In genomic region chr18:9643549-9643948, GRCh38 we compare ENCODE assay signal across 10 cellular contexts. TPM values are rescaled to one million over a fixed set of nuclear protein-coding genes. Genes with fewer than 3 reads are reported as not detected.
DNase-seq lines count a peak whose midpoint lies in the region; ATAC-seq, FAIRE-seq and TF ChIP-seq lines count a peak whose summit lies in the region.
"Had no signal": no experiment of that assay in that cellular context is flagged by ENCODE, and none has a peak within 500 bp of the region (broad histone marks: within the 10 kb centered on the region; RNA-seq: fewer than 3 reads in every experiment).

No MANE protein-coding gene starts in this region.

- no peak overlapping the region for H3K9ac ChIP-seq in kidney (ENCODE audit: low read length in 2 of 2)

- intact Hi-C loops in Right ventricle myocardium inferior (cut with DNase I) (no loop called here), cardiac septum (cut with DNase I) (no loop called here), kidney (cut with DNase I) (no loop called here)

- no peak for TF ChIP-seq POLR2A in GM18505 (IDR thresholded peaks at IDR 0.05; ENCODE audit: borderline replicate concordance, extremely low read depth, insufficient read depth, insufficient read length)

- no peak for DNase-seq in Right ventricle myocardium inferior (ENCODE audit: missing footprints)
- no peak for DNase-seq in cardiac septum (ENCODE audit: low spot score)
- peak; percentile 58 for DNase-seq in brain pericyte (ENCODE audit: low read depth, low spot score)
- DNase-seq in kidney: no peak
- no peak for DNase-seq in CD1c-positive myeloid dendritic cell (ENCODE audit: extremely low spot score)
- no peak for DNase-seq in D341Med (ENCODE audit: low spot score)
- DNase-seq in GM19239 (ENCODE audit: insufficient read length, low spot score): no peak
- DNase-seq: CD8-positive, alpha-beta memory T cell had no signal

- TF ChIP-seq CTCF in kidney (IDR thresholded peaks at IDR 0.05; ENCODE audit: borderline replicate concordance, extremely low read depth, insufficient read depth): no peak

- ATAC-seq in Right ventricle myocardium inferior: peak; percentile 91
- ATAC-seq in GM18505 (IDR thresholded peaks at IDR 0.05; ENCODE audit: unreplicated experiment): no peak
- ATAC-seq: activated T-helper 17 cell treated with anti-CD3 and anti-CD28 coated beads, Interleukin-2, amount 50 U/mL, for 72 hours had no signal

- no peaks in the 10 kb centered on the region for H3K4me1 ChIP-seq in kidney (ENCODE audit: control insufficient read depth in 1 of 2, insufficient read depth in 1 of 2, low read depth in 1 of 2, low read length in 2 of 2)

- FAIRE-seq in kidney (lab: Jason Lieb, UNC) (peak; percentile 64), GM19239 (lab: Jason Lieb, UNC) (no peak)

- H3K27ac ChIP-seq in kidney (ENCODE audit: low read depth in 2 of 2, low read length in 2 of 2): no peak overlapping the region

- H3K4me3 ChIP-seq in kidney (ENCODE audit: low read length in 2 of 2): no peak overlapping the region

- no peaks in the 10 kb centered on the region for H3K9me3 ChIP-seq in kidney (ENCODE audit: control insufficient read depth in 1 of 2, low read length in 2 of 2)

- H3K36me3 ChIP-seq in kidney (ENCODE audit: control insufficient read depth in 1 of 2, insufficient read depth in 2 of 2, low read length in 2 of 2): no peaks in the 10 kb centered on the region

RNA-seq across cellular contexts. Expression of gene PPP4R1, which starts 29.2 kb away (rescaled TPM):
- total RNA-seq in Right ventricle myocardium inferior: 62.5 TPM
- total RNA-seq in cardiac septum: 83.1 TPM
- total RNA-seq in kidney: 122 TPM
- 23.9 TPM for polyA plus RNA-seq in kidney (ENCODE audit: insufficient read depth, low read depth, low replicate concordance)
